ENCODE assay signal across 2 cellular contexts in the genomic region with DNA sequence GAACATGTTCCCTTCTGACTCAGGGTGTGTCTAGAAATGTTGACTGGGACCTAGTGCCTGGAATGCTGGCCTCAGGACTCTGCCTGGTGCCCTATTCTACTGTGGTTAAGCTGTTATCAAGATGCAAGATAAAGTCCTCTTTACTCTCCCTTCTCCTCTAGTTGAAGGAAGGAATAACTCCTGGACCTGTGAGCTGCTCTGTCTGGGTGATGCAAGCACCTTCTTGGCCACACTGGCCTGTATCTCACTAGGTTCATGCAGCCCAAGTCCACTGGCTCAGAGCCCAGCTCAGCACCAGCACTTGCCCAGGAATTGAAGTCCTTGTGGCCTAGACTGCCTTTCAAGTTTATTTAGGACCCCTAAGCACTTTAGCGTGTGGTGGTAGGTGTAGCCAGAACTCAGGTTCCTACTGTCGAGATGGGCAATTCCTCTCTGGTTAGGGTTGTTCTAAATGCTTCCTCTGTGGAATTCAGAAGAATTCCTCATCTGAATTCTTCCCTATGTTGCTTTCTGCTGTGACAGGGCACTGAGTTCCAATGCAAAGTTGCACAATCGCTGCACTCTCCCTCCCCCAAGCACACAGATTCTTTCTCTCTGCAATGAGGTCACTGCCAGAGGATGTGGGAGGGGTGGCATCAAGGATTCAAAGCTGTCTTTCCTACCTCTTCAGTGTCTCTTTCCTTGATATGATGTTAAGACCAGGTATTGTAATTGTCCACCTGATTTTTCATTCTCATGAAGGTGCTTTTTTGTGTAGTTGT.
TF ChIP-seq lines count a peak whose summit lies in the region.

No MANE protein-coding gene starts in this region.

TF ChIP-seq in IMR-90, 13 proteins besides CTCF, POLR2A, EP300 and RAD21:
- peak; percentile 4; the same call in 1 of the 2 replicates for TF ChIP-seq MAZ (IDR thresholded peaks at IDR 0.05; ENCODE audit: borderline replicate concordance, low read depth, low read length)
- peak; percentile 99 for TF ChIP-seq CEBPB (IDR thresholded peaks at IDR 0.05; ENCODE audit: low read depth, low read length)
- no peak for TF ChIP-seq NFE2L2 (IDR thresholded peaks at IDR 0.05; ENCODE audit: low read depth, low read length)
- no peak for TF ChIP-seq RCOR1 (IDR thresholded peaks at IDR 0.05; ENCODE audit: insufficient replicate concordance, low read length)
TF ChIP-seq in IMR-90: peak in this region for 2.

TF ChIP-seq in H1, 55 proteins besides CTCF, POLR2A, EP300 and RAD21:
- TF ChIP-seq JUND (IDR thresholded peaks at IDR 0.05; ENCODE audit: low read length), result no peak
- no peak for TF ChIP-seq SIRT6 (IDR thresholded peaks at IDR 0.05; ENCODE audit: low read length)
- TF ChIP-seq FOSL1 (IDR thresholded peaks at IDR 0.05; ENCODE audit: insufficient read depth, low read depth, low read length), result no peak
- TF ChIP-seq CEBPB (IDR thresholded peaks at IDR 0.05; ENCODE audit: low read depth, low read length), result peak; percentile 87
